ENCODE assay signal across 12 cellular contexts in genomic region chr20:8133816-8134451, GRCh38. TPM values are rescaled to one million over a fixed set of nuclear protein-coding genes. Genes with fewer than 3 reads are reported as not detected.
DNase-seq lines count a peak whose midpoint lies in the region; ATAC-seq and TF ChIP-seq lines count a peak whose summit lies in the region.
"Had no signal": no experiment of that assay in that cellular context is flagged by ENCODE, and none has a peak within 500 bp of the region (broad histone marks: within the 10 kb centered on the region; RNA-seq: fewer than 3 reads in every experiment).

No MANE protein-coding gene starts in this region.

- H3K4me1 Mint-ChIP-seq in CD8-positive, alpha-beta T cell (ENCODE audit: low read depth), result peaks cover 24% of the 10 kb centered on the region

- DNase-seq in CD8-positive, alpha-beta T cell, result no peak
- DNase-seq in NCI-H69 (lab: John Stamatoyannopoulos, UW), result peak; percentile 56
- DNase-seq in foreskin fibroblast, result no peak
- DNase-seq in psoas muscle, result no peak
- no peak for DNase-seq in sciatic nerve (ENCODE audit: low spot score)
- DNase-seq in uterus, result no peak
- no peak for DNase-seq in NK-92 (lab: John Stamatoyannopoulos, UW; ENCODE audit: unreplicated experiment)
- DNase-seq: activated T-cell treated with anti-CD3 and anti-CD28 coated beads, Interleukin-2, amount 50 U/mL, for 72 hours; GDM1; GOT3; NK-92 treated with Interleukin-12 subunit alpha and Interleukin-12 subunit beta, amount 100 ng/mL, for 24 hours had no signal

- H3K27me3 ChIP-seq in CD8-positive, alpha-beta T cell (ENCODE audit: insufficient read depth, low read length), result no peaks in the 10 kb centered on the region
- H3K27me3 ChIP-seq in psoas muscle (ENCODE audit: insufficient read depth in 3 of 3, low read length in 2 of 3) (no peaks in the 10 kb centered on the region), uterus (no peaks in the 10 kb centered on the region)

- no peak overlapping the region for H3K4me3 ChIP-seq in CD8-positive, alpha-beta T cell (ENCODE audit: low read depth, low read length)
- H3K4me3 ChIP-seq in foreskin fibroblast (ENCODE audit: low read depth in 1 of 2, low read length in 2 of 2), result peak overlapping the region; percentile 58 to 64
- H3K4me3 ChIP-seq in psoas muscle, result peak overlapping the region; percentile 90
- peak overlapping the region in 1 of 2 donors; percentile 74 for H3K4me3 ChIP-seq in uterus

- TF ChIP-seq POLR2A in uterus (IDR thresholded peaks at IDR 0.05), result no peak

- H3K4me3 Mint-ChIP-seq in CD8-positive, alpha-beta T cell, result peak overlapping the region; percentile 80

- H3K36me3 ChIP-seq in CD8-positive, alpha-beta T cell (ENCODE audit: insufficient read depth, low read length), result no peaks in the 10 kb centered on the region
- no peaks in the 10 kb centered on the region for H3K36me3 ChIP-seq in psoas muscle (ENCODE audit: insufficient read depth in 1 of 2, low read depth in 1 of 2)
- H3K36me3 ChIP-seq in uterus, result no peaks in the 10 kb centered on the region

- H3K4me1 ChIP-seq in CD8-positive, alpha-beta T cell (ENCODE audit: insufficient read depth, low read length), result peaks cover 10% of the 10 kb centered on the region
- H3K4me1 ChIP-seq in psoas muscle (peaks cover 7% of the 10 kb centered on the region), uterus (no peaks in the 10 kb centered on the region)

- no peak overlapping the region for H3K27ac ChIP-seq in CD8-positive, alpha-beta T cell (ENCODE audit: low read depth, low read length)
- H3K27ac ChIP-seq in psoas muscle (no peak overlapping the region), uterus (peak overlapping the region in 1 of 2 donors; percentile 87)

- WGBS in psoas muscle, 3 donors, result 37 to 47% (median 40%) methylated on average over 9 of the region's 9 CpGs

- no peak overlapping the region for H3K27ac Mint-ChIP-seq in CD8-positive, alpha-beta T cell
- H3K27ac Mint-ChIP-seq: activated T-cell treated with anti-CD3 and anti-CD28 coated beads, Interleukin-2, amount 50 U/mL, for 72 hours had no signal

- ATAC-seq in CD8-positive, alpha-beta T cell, result no peak
- no peak for ATAC-seq in psoas muscle
- no peak for ATAC-seq in HG02973 (IDR thresholded peaks at IDR 0.05; ENCODE audit: unreplicated experiment)
- ATAC-seq in sciatic nerve, result no peak
- ATAC-seq: activated T-cell treated with anti-CD3 and anti-CD28 coated beads, Interleukin-2, amount 50 U/mL, for 72 hours had no signal

- CTCF ChIA-PET in CD8-positive, alpha-beta T cell (lab: Charles Lee), result interaction anchor here (1.1 to 1.3 kb wide), 4 partner anchors 19 to 589 kb away, joined by 3 to 4 read pairs (median 4); no protein-coding TSS in a partner anchor

- H3K9me3 Mint-ChIP-seq in CD8-positive, alpha-beta T cell, result no peaks in the 10 kb centered on the region
- H3K9me3 Mint-ChIP-seq: activated T-cell treated with anti-CD3 and anti-CD28 coated beads, Interleukin-2, amount 50 U/mL, for 72 hours had no signal

- no peaks in the 10 kb centered on the region for H3K36me3 Mint-ChIP-seq in CD8-positive, alpha-beta T cell

- H3K27me3 Mint-ChIP-seq in CD8-positive, alpha-beta T cell (ENCODE audit: low read depth), result peaks cover 3% of the 10 kb centered on the region

- POLR2A ChIA-PET in CD8-positive, alpha-beta T cell (lab: Charles Lee), result no interaction called here

- H3K9me3 ChIP-seq in CD8-positive, alpha-beta T cell (ENCODE audit: low read length), result no peaks in the 10 kb centered on the region
- H3K9me3 ChIP-seq in psoas muscle, result no peaks in the 10 kb centered on the region
- H3K9me3 ChIP-seq in uterus, result no peaks in the 10 kb centered on the region

- intact Hi-C loops in CD8-positive, alpha-beta T cell (cut with DNase I, micrococcal nuclease), result loop anchor here (2.0 to 10.0 kb wide), 4 partner anchors 19 to 1471 kb away; no protein-coding TSS in a partner anchor
- intact Hi-C loops in psoas muscle (cut with DNase I) (loop anchor here (5.0 to 10.0 kb wide), 8 partner anchors 92 to 588 kb away; no protein-coding TSS in a partner anchor), sciatic nerve (cut with DNase I) (loop anchor here (5.0 to 10.0 kb wide), 2 partner anchors 251 to 583 kb away; no protein-coding TSS in a partner anchor), uterus (cut with DNase I; ENCODE audit: low total_unique reads) (no loop called here)

- no peak for TF ChIP-seq CTCF in CD8-positive, alpha-beta T cell (IDR thresholded peaks at IDR 0.05)
- TF ChIP-seq CTCF in foreskin fibroblast (IDR thresholded peaks at IDR 0.05; ENCODE audit: low read depth, low read length) (no peak), psoas muscle (IDR thresholded peaks at IDR 0.05) (no peak), uterus (IDR thresholded peaks at IDR 0.05) (no peak)

RNA-seq across cellular contexts. Expression of gene PLCB1, which starts 1.9 kb away (rescaled TPM):
- total RNA-seq in CD8-positive, alpha-beta T cell, result 1 to 10 TPM; 4.6 to 5.0 TPM
- total RNA-seq in psoas muscle (10 to 100 TPM in 1 of 4 donors, 1 to 10 TPM in 3; 4.2 to 10.7 (median 6.9) TPM), sciatic nerve (58.5 TPM), uterus (100 to 1,000 TPM in 1 of 4 donors, 10 to 100 TPM in 3; 13.5 to 110 (median 30.4) TPM)
- polyA plus RNA-seq in psoas muscle, result 1 to 10 TPM; 1.5 to 3.2 (median 2.5) TPM
